8 cellular contexts compared by ENCODE assay signal in genomic region chr9:84261082-84261746, GRCh38.
DNase-seq lines count a peak whose midpoint lies in the region; ATAC-seq and TF ChIP-seq lines count a peak whose summit lies in the region.

No MANE protein-coding gene starts in this region.

- DNase-seq in CD4-positive, alpha-beta memory T cell, result peak in 4 of 5 donors; percentile 25 to 45 (median 33)
- peak; percentile 63 for DNase-seq in GM20000 (ENCODE audit: low spot score)
- peak; percentile 83 for DNase-seq in Karpas-422
- DNase-seq in PC-9, result peak; percentile 72 to 77
- peak; percentile 15 for DNase-seq in activated effector memory CD4-positive, alpha-beta T cell treated with Interleukin-2 at 50 U/mL for 16 hours
- DNase-seq in foreskin melanocyte, result peak; percentile 66
- peak; percentile 38 for DNase-seq in non-pigmented ciliary epithelial cell (ENCODE audit: low read depth)
- peak; percentile 23 for DNase-seq in thoracic aorta (ENCODE audit: low spot score)

- H3K4me2 ChIP-seq in Karpas-422 (ENCODE audit: low read depth, low read length, poor library complexity, severe bottlenecking) (no peak overlapping the region), PC-9 (peak overlapping the region; percentile 54)

- peaks cover 2 to 7% of the 10 kb centered on the region in 2 donors for H3K27me3 Mint-ChIP-seq in CD4-positive, alpha-beta memory T cell

- H3K9me3 Mint-ChIP-seq in CD4-positive, alpha-beta memory T cell, result no peaks in the 10 kb centered on the region

- ATAC-seq in thoracic aorta (ENCODE audit: insufficient number of reproducible peaks, low FRiP score, low read depth), result peak; percentile 81

- peak; percentile 81 for TF ChIP-seq CTCF in GM20000 (IDR thresholded peaks at IDR 0.05; ENCODE audit: extremely low read depth, missing control alignments)
- TF ChIP-seq CTCF in PC-9 (conservative IDR thresholded peaks at IDR 0.05), result peak; percentile 90
- TF ChIP-seq CTCF in thoracic aorta (IDR thresholded peaks at IDR 0.05), result peak; percentile 85

- H3K36me3 ChIP-seq in CD4-positive, alpha-beta memory T cell (ENCODE audit: insufficient read depth, low read length), result no peaks in the 10 kb centered on the region
- no peaks in the 10 kb centered on the region for H3K36me3 ChIP-seq in Karpas-422 (ENCODE audit: insufficient read depth, low read length)
- H3K36me3 ChIP-seq in PC-9 (ENCODE audit: low read depth), result no peaks in the 10 kb centered on the region
- H3K36me3 ChIP-seq in thoracic aorta, result no peaks in the 10 kb centered on the region

- no peak overlapping the region for H2AFZ ChIP-seq in Karpas-422 (ENCODE audit: low read length)
- H2AFZ ChIP-seq in PC-9, result no peak overlapping the region

- POLR2A ChIA-PET in CD4-positive, alpha-beta memory T cell (lab: Charles Lee; ENCODE audit: partially characterized antibody), result interaction anchor here (1.2 kb wide), 1 partner anchor 281 kb away, joined by 3 read pairs; the partner anchor contains the start of gene HNRNPK
- POLR2A ChIA-PET in PC-9 (lab: Charles Lee; ENCODE audit: unreplicated experiment), result interaction anchor here (0.7 kb wide), 1 partner anchor 283 kb away, joined by 3 read pairs; no protein-coding TSS in a partner anchor

- H4K20me1 ChIP-seq in Karpas-422 (ENCODE audit: insufficient read depth, low read depth, low read length) (no peaks in the 10 kb centered on the region), PC-9 (ENCODE audit: insufficient read depth) (no peaks in the 10 kb centered on the region)

- H3K9ac ChIP-seq in Karpas-422 (ENCODE audit: low read length), result no peak overlapping the region

- H3F3A ChIP-seq in PC-9 (ENCODE audit: insufficient read depth, low read depth), result no peaks in the 10 kb centered on the region

- H3K27ac Mint-ChIP-seq in CD4-positive, alpha-beta memory T cell, result peak overlapping the region in 1 of 7 donors; percentile 7

- CTCF ChIA-PET in CD4-positive, alpha-beta memory T cell (lab: Charles Lee; ENCODE audit: partially characterized antibody), result interaction anchor here (0.7 to 3.6 kb wide), 17 partner anchors 9 to 640 kb away, joined by 3 to 23 read pairs (median 3); no protein-coding TSS in a partner anchor
- CTCF ChIA-PET in PC-9 (lab: Charles Lee), result interaction anchor here (0.7 to 1.5 kb wide), 6 partner anchors 17 to 341 kb away, joined by 3 to 5 read pairs (median 4); no protein-coding TSS in a partner anchor

- peaks cover 3% of the 10 kb centered on the region for H3K4me1 ChIP-seq in CD4-positive, alpha-beta memory T cell (ENCODE audit: insufficient read depth, low read length)
- H3K4me1 ChIP-seq in Karpas-422 (ENCODE audit: low read length) (no peaks in the 10 kb centered on the region), PC-9 (replicated peaks; ENCODE audit: insufficient read depth) (0 out of 2 replicates have a peak, but pooled peaks cover 3% of the 10 kb centered on the region), thoracic aorta (ENCODE audit: control insufficient read depth in 1 of 2, low read depth in 2 of 2) (no peaks in the 10 kb centered on the region)

- H3K9me2 ChIP-seq in Karpas-422 (replicated peaks; ENCODE audit: insufficient read depth, low read length), result no peaks in the 10 kb centered on the region
- H3K9me2 ChIP-seq in PC-9 (ENCODE audit: insufficient read depth), result no peaks in the 10 kb centered on the region

- H3K9me3 ChIP-seq in CD4-positive, alpha-beta memory T cell (ENCODE audit: control insufficient read depth in 1 of 2, low read length in 2 of 2), result no peaks in the 10 kb centered on the region
- H3K9me3 ChIP-seq in Karpas-422 (ENCODE audit: low read length) (no peaks in the 10 kb centered on the region), PC-9 (ENCODE audit: insufficient read depth, low read depth) (no peaks in the 10 kb centered on the region), thoracic aorta (no peaks in the 10 kb centered on the region)

- no peaks in the 10 kb centered on the region for H3K36me3 Mint-ChIP-seq in CD4-positive, alpha-beta memory T cell

- no TSS peak for BruUV-seq in PC-9 (replicated peaks; lab: Mats Ljungman, UMichigan)

- peak overlapping the region in 6 of 8 donors; percentile 41 to 68 (median 55) for H3K4me3 Mint-ChIP-seq in CD4-positive, alpha-beta memory T cell

- no peaks in the 10 kb centered on the region for H3K27me3 ChIP-seq in CD4-positive, alpha-beta memory T cell (ENCODE audit: insufficient read depth, low read length)
- H3K27me3 ChIP-seq in Karpas-422 (ENCODE audit: low read length) (no peaks in the 10 kb centered on the region), PC-9 (ENCODE audit: insufficient read depth, low read depth) (no peaks in the 10 kb centered on the region), thoracic aorta (replicated peaks; ENCODE audit: insufficient read depth) (no peaks in the 10 kb centered on the region)

- intact Hi-C loops in CD4-positive, alpha-beta memory T cell (cut with micrococcal nuclease), result loop anchor here (1.0 kb wide), 1 partner anchor 54 kb away; no protein-coding TSS in a partner anchor
- intact Hi-C loops in PC-9 (cut with micrococcal nuclease; ENCODE audit: unreplicated experiment), result loop anchor here (1.0 to 5.0 kb wide), 5 partner anchors 54 to 340 kb away; partner anchors contain the start of genes HNRNPK, KIF27 and RMI1

- H3K4me1 Mint-ChIP-seq in CD4-positive, alpha-beta memory T cell, result peaks cover 4 to 8% (median 4%) of the 10 kb centered on the region in 4 donors

- H3K79me2 ChIP-seq in Karpas-422 (ENCODE audit: low read length), result no peaks in the 10 kb centered on the region
- no peaks in the 10 kb centered on the region for H3K79me2 ChIP-seq in PC-9 (ENCODE audit: low read depth)

- H3K27ac ChIP-seq in CD4-positive, alpha-beta memory T cell (ENCODE audit: low read depth, low read length), result no peak overlapping the region
- H3K27ac ChIP-seq in Karpas-422 (ENCODE audit: low read length) (no peak overlapping the region), PC-9 (no peak overlapping the region), thoracic aorta (no peak overlapping the region)

- H3K4me3 ChIP-seq in CD4-positive, alpha-beta memory T cell (ENCODE audit: low read length in 2 of 2), result no peak overlapping the region
- H3K4me3 ChIP-seq in Karpas-422 (ENCODE audit: low read length) (no peak overlapping the region), PC-9 (no peak overlapping the region), thoracic aorta (peak overlapping the region; percentile 68)

Comparison
In these comparisons a context has a peak if more than half of its experiments do, and no peak if none do; other contexts are left out.
1. DNase-seq: peak in every context shown above with its lines; median percentile 83 in Karpas-422; 74 in PC-9; 66 in foreskin melanocyte; 63 in GM20000; 38 in non-pigmented ciliary epithelial cell; 33 in CD4-positive, alpha-beta memory T cell; 23 in thoracic aorta; 15 in activated effector memory CD4-positive, alpha-beta T cell treated with Interleukin-2 at 50 U/mL for 16 hours.